27 cellular contexts compared by ENCODE assay signal in the genomic region with DNA sequence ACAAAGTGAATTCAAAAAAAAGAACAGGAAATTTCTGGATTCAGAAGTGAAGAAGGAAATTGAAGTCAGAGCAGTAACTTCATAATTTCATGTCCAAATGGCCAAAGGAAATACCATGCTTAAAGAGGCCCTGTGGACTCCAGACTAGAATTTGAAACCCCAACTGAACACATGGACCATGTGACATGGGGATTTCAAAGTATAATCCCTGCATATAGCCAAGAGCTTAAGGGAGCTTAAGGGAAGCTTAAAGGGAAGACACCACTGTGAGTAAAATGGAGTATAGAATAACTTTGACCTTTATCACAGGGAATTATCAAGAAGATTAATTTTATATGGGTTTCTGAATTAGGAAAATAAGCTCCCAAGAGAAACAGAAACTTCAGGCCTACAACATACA.
"Had no signal": no experiment of that assay in that cellular context is flagged by ENCODE, and none has a peak within 500 bp of the region (broad histone marks: within the 10 kb centered on the region; RNA-seq: fewer than 3 reads in every experiment).

No MANE protein-coding gene starts in this region.

- H3K4me3 ChIP-seq: left ventricle myocardium inferior, lung, neural progenitor cell, psoas muscle, right atrium auricular region, right lobe of liver, stomach, testis, thyroid gland, transverse colon, upper lobe of left lung, vagina had no signal

- H3K36me3 Mint-ChIP-seq: mesothelial cell of epicardium; naive B cell; natural killer cell; neural progenitor cell; stimulated activated naive B cell treated with anti-CD40 and anti-IgM and Interleukin-4, amounts not matched to agents 10 μg/mL and 1 μg/mL and 100 μg/mL, for 72 hours had no signal

- H3K79me2 ChIP-seq: parathyroid adenoma had no signal

- H3K27me3 ChIP-seq: neural progenitor cell, neutrophil, right atrium auricular region, right lobe of liver, stomach, testis, thyroid gland, transverse colon, upper lobe of left lung, vagina had no signal

- DNase-seq: islet precursor cell; left ventricle myocardium inferior; mesendoderm; naive B cell; natural killer cell; nephron progenitor cell; occipital lobe; psoas muscle; right lobe of liver; stimulated activated CD4-positive, alpha-beta T cell treated with anti-CD3 and anti-CD28 coated beads, Interleukin-12 subunit alpha, Interleukin-12 subunit beta, amount 100 ng/mL, for 4 hours; stimulated activated CD4-positive, alpha-beta T cell treated with anti-CD3 and anti-CD28 coated beads, Interleukin-15, amount 100 ng/mL, for 24 hours; stimulated activated CD4-positive, alpha-beta T cell treated with anti-CD3 and anti-CD28 coated beads, Interleukin-2, amount 100 ng/mL, for 24 hours; stimulated activated CD4-positive, alpha-beta T cell treated with anti-CD3 and anti-CD28 coated beads, Interleukin-4, amount 100 ng/mL, for 1 hour; stimulated activated naive B cell treated with anti-CD40 and anti-IgM and Interleukin-4, amounts not matched to agents 10 μg/mL and 1 μg/mL and 100 μg/mL, for 72 hours; stimulated activated naive CD8-positive, alpha-beta T cell treated with anti-CD3 and anti-CD28 coated beads, Interleukin-15, Interleukin-2, amounts not matched to agents 100 U/mL and 50 U/mL, for 24 hours; stomach; testis; thyroid gland; transverse colon; upper lobe of left lung had no signal

- H3K4me1 Mint-ChIP-seq: naive B cell; natural killer cell; nephron progenitor cell; stimulated activated naive B cell treated with anti-CD40 and anti-IgM and Interleukin-4, amounts not matched to agents 10 μg/mL and 1 μg/mL and 100 μg/mL, for 72 hours had no signal

- H3K4me1 ChIP-seq: left ventricle myocardium inferior, neural progenitor cell, parathyroid adenoma, psoas muscle, right atrium auricular region, right lobe of liver, stomach, testis, thyroid gland, transverse colon, upper lobe of left lung, vagina had no signal

- H2AFZ ChIP-seq: neural progenitor cell, parathyroid adenoma had no signal

- H3K9me3 Mint-ChIP-seq: neural progenitor cell had no signal

- H3K27ac Mint-ChIP-seq: mesothelial cell of epicardium; naive B cell; natural killer cell; nephron progenitor cell; neural progenitor cell; stimulated activated naive B cell treated with anti-CD40 and anti-IgM and Interleukin-4, amounts not matched to agents 10 μg/mL and 1 μg/mL and 100 μg/mL, for 72 hours had no signal

- ATAC-seq: natural killer cell; psoas muscle; right lobe of liver; stimulated activated naive B cell treated with anti-CD40 and anti-IgM and Interleukin-4, amounts not matched to agents 10 μg/mL and 1 μg/mL and 100 μg/mL, for 72 hours; stimulated activated naive CD8-positive, alpha-beta T cell treated with anti-CD3 and anti-CD28 coated beads, Interleukin-15, Interleukin-2, amounts not matched to agents 100 U/mL and 50 U/mL, for 24 hours had no signal

- H3K4me2 ChIP-seq: neural progenitor cell had no signal

- H3K9me3 ChIP-seq: neutrophil, psoas muscle, right atrium auricular region, right lobe of liver, stomach, testis, thyroid gland, transverse colon, upper lobe of left lung, vagina had no signal

- H3K36me3 ChIP-seq: left ventricle myocardium inferior, neural progenitor cell, neutrophil, right atrium auricular region, right lobe of liver, stomach, thyroid gland, transverse colon, upper lobe of left lung, vagina had no signal

- H3K4me3 Mint-ChIP-seq: mesothelial cell of epicardium; naive B cell; natural killer cell; nephron progenitor cell; neural progenitor cell; stimulated activated naive B cell treated with anti-CD40 and anti-IgM and Interleukin-4, amounts not matched to agents 10 μg/mL and 1 μg/mL and 100 μg/mL, for 72 hours had no signal

- H3K27ac ChIP-seq: left ventricle myocardium inferior, neural progenitor cell, neutrophil, parathyroid adenoma, psoas muscle, right atrium auricular region, right lobe of liver, stomach, testis, thyroid gland, transverse colon, upper lobe of left lung, vagina had no signal
